In the genomic region with DNA sequence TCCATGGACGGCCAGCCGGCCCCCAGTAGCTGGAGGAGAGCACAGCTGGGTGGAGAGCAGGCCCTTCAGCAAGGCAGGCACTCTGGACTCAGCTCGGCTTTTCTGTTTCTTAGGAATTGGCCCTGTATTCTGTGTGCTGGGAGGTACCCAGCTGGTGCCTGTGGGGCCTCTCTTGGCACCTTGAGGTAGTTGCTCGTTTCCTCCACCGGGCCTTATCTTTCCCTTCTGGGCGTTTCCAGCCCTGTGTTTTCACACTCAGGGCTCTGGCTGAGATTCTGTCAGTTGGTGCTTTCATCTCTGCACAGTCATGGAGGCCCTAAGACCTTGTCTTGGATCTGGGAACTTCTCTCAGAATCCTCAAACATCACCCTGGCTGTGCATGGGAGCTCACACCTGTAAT, we compare ENCODE assay signal across 8 cellular contexts. TPM values are rescaled to one million over a fixed set of nuclear protein-coding genes. Genes with fewer than 3 reads are reported as not detected.
"Had no signal": no experiment of that assay in that cellular context is flagged by ENCODE, and none has a peak within 500 bp of the region (broad histone marks: within the 10 kb centered on the region; RNA-seq: fewer than 3 reads in every experiment).

No MANE protein-coding gene starts in this region.

RNA-seq across cellular contexts. Expression of gene CEMP1, which starts 36.3 kb away (rescaled TPM):
- total RNA-seq: activated CD4-positive, alpha-beta memory T cell treated with anti-CD3 and anti-CD28 coated beads for 36 hours; activated CD4-positive, alpha-beta T cell treated with anti-CD3 and anti-CD28 coated beads for 36 hours; activated CD4-positive, alpha-beta T cell treated with anti-CD3 and anti-CD28 coated beads, Interleukin-2, amount 10 ng/mL, durations not matched to agents 24 days and 14 days; activated CD8-positive, alpha-beta memory T cell treated with anti-CD3 and anti-CD28 coated beads for 36 hours; activated CD8-positive, alpha-beta memory T cell treated with anti-CD3 and anti-CD28 coated beads, Interleukin-2, amount 10 ng/mL, durations not matched to agents 7 days and 5 days; activated CD8-positive, alpha-beta T cell treated with anti-CD3 and anti-CD28 coated beads for 36 hours; activated CD8-positive, alpha-beta T cell treated with anti-CD3 and anti-CD28 coated beads, Interleukin-2, amount 10 ng/mL, durations not matched to agents 7 days and 5 days; T-helper 2 cell treated with Interferon-gamma antibody and Interleukin-4, amounts not matched to agents 100 ng/mL and 5 ng/mL, for 36 hours had no signal
